ENCODE assay signal across 25 cellular contexts in genomic region chr5:128350705-128351104, GRCh38.
"Had no signal": no experiment of that assay in that cellular context is flagged by ENCODE, and none has a peak within 500 bp of the region (broad histone marks: within the 10 kb centered on the region; RNA-seq: fewer than 3 reads in every experiment).

No MANE protein-coding gene starts in this region.

- H3K4me1 ChIP-seq: neural progenitor cell, prostate gland, spleen, upper lobe of left lung had no signal

- H3K27me3 ChIP-seq: gastroesophageal sphincter, neural progenitor cell, spleen, upper lobe of left lung had no signal

- H3K9me3 Mint-ChIP-seq: activated naive CD8-positive, alpha-beta T cell treated with anti-CD3 and anti-CD28 coated beads, Interleukin-2, amount 10 ng/mL, durations not matched to agents 7 days and 5 days; activated T-cell treated with anti-CD3 and anti-CD28 coated beads, Interleukin-2, amount 50 U/mL, for 4 hours; activated T-helper 2 cell treated with anti-CD3 and anti-CD28 coated beads, Interferon-gamma antibody, Interleukin-2, Interleukin-4, amounts not matched to agents 10 μg/mL and 5 μg/mL and 100 μg/mL, durations not matched to agents 14 hours and 24 hours and 36 hours; endodermal cell; neural progenitor cell had no signal

- H3K27ac ChIP-seq: epithelial cell of prostate, gastroesophageal sphincter, left ventricle myocardium inferior, neural progenitor cell, prostate gland, spleen, thoracic aorta, upper lobe of left lung had no signal

- H3K9me3 ChIP-seq: gastroesophageal sphincter, left ventricle myocardium inferior, prostate gland, spleen, thoracic aorta, upper lobe of left lung had no signal

- H3K27me3 Mint-ChIP-seq: activated naive CD8-positive, alpha-beta T cell treated with anti-CD3 and anti-CD28 coated beads, Interleukin-2, amount 10 ng/mL, durations not matched to agents 7 days and 5 days; naive thymus-derived CD4-positive, alpha-beta T cell had no signal

- H3K27ac Mint-ChIP-seq: activated naive CD8-positive, alpha-beta T cell treated with anti-CD3 and anti-CD28 coated beads, Interleukin-2, amount 10 ng/mL, durations not matched to agents 7 days and 5 days; activated T-helper 2 cell treated with anti-CD3 and anti-CD28 coated beads, Interferon-gamma antibody, Interleukin-2, Interleukin-4, amounts not matched to agents 10 μg/mL and 5 μg/mL and 100 μg/mL, durations not matched to agents 14 hours and 24 hours and 36 hours; endodermal cell; naive thymus-derived CD4-positive, alpha-beta T cell; neural progenitor cell had no signal

- H3K36me3 ChIP-seq: left ventricle myocardium inferior, prostate gland, spleen, thoracic aorta, upper lobe of left lung had no signal

- H3K4me1 Mint-ChIP-seq: activated naive CD8-positive, alpha-beta T cell treated with anti-CD3 and anti-CD28 coated beads, Interleukin-2, amount 10 ng/mL, durations not matched to agents 7 days and 5 days; endodermal cell; naive thymus-derived CD4-positive, alpha-beta T cell had no signal

- DNase-seq: activated CD4-positive, alpha-beta T cell treated with anti-CD3 and anti-CD28 coated beads for 4 hours; activated CD4-positive, alpha-beta T cell treated with anti-CD3 and anti-CD28 coated beads, Interleukin-2, amount 50 U/mL, for 48 hours; activated CD4-positive, CD25-positive, alpha-beta regulatory T cell; activated CD8-positive, alpha-beta memory T cell treated with anti-CD3 and anti-CD28 coated beads, Interleukin-2, amount 50 U/mL, for 48 hours; activated naive CD4-positive, alpha-beta T cell; activated naive CD8-positive, alpha-beta T cell treated with anti-CD3 and anti-CD28 coated beads, Interleukin-2, amount 10 ng/mL, durations not matched to agents 7 days and 5 days; activated T-cell treated with anti-CD3 and anti-CD28 coated beads, Interleukin-2, amount 50 U/mL, for 4 hours; amniotic stem cell; cortex of kidney; endodermal cell; head of caudate nucleus; hypothalamus; left ventricle myocardium inferior; naive thymus-derived CD4-positive, alpha-beta T cell; spleen; stimulated activated CD4-positive, alpha-beta T cell treated with anti-CD3 and anti-CD28 coated beads, Interleukin-4, amount 100 ng/mL, for 24 hours; stimulated activated naive CD4-positive, alpha-beta T cell treated with Interleukin-2 at 50 U/mL for 16 hours; upper lobe of left lung had no signal

- H3K4me3 Mint-ChIP-seq: activated naive CD8-positive, alpha-beta T cell treated with anti-CD3 and anti-CD28 coated beads, Interleukin-2, amount 10 ng/mL, durations not matched to agents 7 days and 5 days; activated T-cell treated with anti-CD3 and anti-CD28 coated beads, Interleukin-2, amount 50 U/mL, for 4 hours; endodermal cell; naive thymus-derived CD4-positive, alpha-beta T cell; neural progenitor cell had no signal

- H3K4me2 ChIP-seq: neural progenitor cell had no signal

- ATAC-seq: activated T-cell treated with anti-CD3 and anti-CD28 coated beads, Interleukin-2, amount 50 U/mL, for 4 hours; gastroesophageal sphincter; naive thymus-derived CD4-positive, alpha-beta T cell had no signal

- FAIRE-seq: bronchial epithelial cell had no signal

- H3K4me3 ChIP-seq: gastroesophageal sphincter, left ventricle myocardium inferior, neural progenitor cell, prostate gland, spleen, thoracic aorta, upper lobe of left lung had no signal

- H3K36me3 Mint-ChIP-seq: activated naive CD8-positive, alpha-beta T cell treated with anti-CD3 and anti-CD28 coated beads, Interleukin-2, amount 10 ng/mL, durations not matched to agents 7 days and 5 days; naive thymus-derived CD4-positive, alpha-beta T cell had no signal
